Comparison of ENCODE assay signal across 1 cellular context in genomic region chr5:83095973-83096539, GRCh38.
TF ChIP-seq lines count a peak whose summit lies in the region.

No MANE protein-coding gene starts in this region.

TF ChIP-seq in GM23338, 12 proteins besides CTCF, POLR2A, EP300 and RAD21:
- TF ChIP-seq ZNF462 (CRISPR knock-in tag; IDR thresholded peaks at IDR 0.05) = no peak
- TF ChIP-seq ZNF114 (CRISPR knock-in tag; IDR thresholded peaks at IDR 0.05) = no peak
- no peak for TF ChIP-seq STAT1 (IDR thresholded peaks at IDR 0.05; ENCODE audit: unreplicated experiment)
- TF ChIP-seq CREB1 (CRISPR knock-in tag; IDR thresholded peaks at IDR 0.05; ENCODE audit: low read depth) = no peak
- no peak for TF ChIP-seq JUNB (IDR thresholded peaks at IDR 0.05; ENCODE audit: unreplicated experiment)
- TF ChIP-seq POLR2AphosphoS5 (IDR thresholded peaks at IDR 0.05; ENCODE audit: low read depth) = no peak
- no peak for TF ChIP-seq ZNF331 (CRISPR knock-in tag; IDR thresholded peaks at IDR 0.05; ENCODE audit: low read depth)
- no peak for TF ChIP-seq ETS1 (IDR thresholded peaks at IDR 0.05)
- TF ChIP-seq EZH2 (IDR thresholded peaks at IDR 0.05; ENCODE audit: low read depth, unreplicated experiment) = no peak
